In the genomic region with DNA sequence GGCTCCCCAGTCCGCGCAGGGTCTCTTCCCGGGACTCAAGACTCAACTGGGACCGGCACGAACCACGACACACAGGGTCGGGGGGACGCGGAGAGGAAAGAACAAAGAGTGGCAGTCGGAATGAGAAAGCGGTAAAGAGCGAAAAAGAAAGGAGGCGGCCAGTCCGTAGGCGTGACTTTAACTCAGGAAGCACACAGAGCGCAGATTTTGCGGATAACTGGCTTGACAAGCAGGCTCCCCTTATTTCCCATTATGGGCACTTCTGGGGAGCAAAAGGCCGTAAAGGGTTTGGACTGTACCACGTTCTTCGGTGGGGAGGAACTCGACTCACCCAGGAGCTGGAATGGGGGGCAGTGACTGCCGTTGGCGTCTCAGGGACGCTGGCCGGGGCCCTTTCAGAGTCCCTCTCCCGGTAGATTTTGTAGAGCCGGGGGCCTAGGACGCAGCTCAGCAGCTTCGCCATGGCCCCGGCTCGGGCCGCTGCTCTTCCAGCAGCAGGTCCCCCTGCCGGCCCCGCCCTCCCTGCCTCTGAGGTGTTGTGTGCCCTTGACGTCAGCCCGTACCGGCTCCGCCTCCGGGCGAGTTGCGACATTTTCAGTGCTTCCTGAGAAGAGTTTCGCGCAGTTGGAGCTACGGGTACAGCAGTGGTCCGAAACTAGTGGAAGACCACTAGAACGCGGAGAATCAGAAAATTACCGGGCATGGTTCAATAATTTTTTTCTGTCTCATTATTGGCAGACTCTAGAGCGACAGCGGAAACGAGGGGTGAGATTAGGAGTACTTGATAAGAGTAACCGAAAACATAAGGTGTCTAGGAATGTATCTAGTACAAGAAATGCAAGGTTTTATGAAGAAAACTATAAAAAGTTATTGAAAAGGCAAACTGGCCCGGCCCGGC, we compare ENCODE assay signal across 8 cellular contexts. TPM values are rescaled to one million over a fixed set of nuclear protein-coding genes. Genes with fewer than 3 reads are reported as not detected.
DNase-seq lines count a peak whose midpoint lies in the region; ATAC-seq and TF ChIP-seq lines count a peak whose summit lies in the region.

Gene ABHD16A, minus strand, starts transcription at position 506 of the 898 bp plus-strand sequence. Its CDS starts 43 bp downstream, at position 463.

- peak within 1 kb of the TSS; percentile 71 for H3K27ac ChIP-seq in PC-3 (ENCODE audit: low read length)
- H3K27ac ChIP-seq in epithelial cell of prostate = peak within 1 kb of the TSS; percentile 74

- H3K36me3 ChIP-seq in PC-3 (ENCODE audit: low read depth, low read length) (no peaks in the 10 kb centered on the region), mucosa of descending colon (ENCODE audit: low read depth) (no peaks in the 10 kb centered on the region)

- no peaks in the 10 kb centered on the region for H3K9me3 Mint-ChIP-seq in Calu3 (ENCODE audit: low read depth, unreplicated experiment)

- H3K27ac Mint-ChIP-seq in Calu3 (ENCODE audit: unreplicated experiment) = peak within 1 kb of the TSS; percentile 66

- H3K79me2 ChIP-seq in PC-3 (ENCODE audit: low read length) = peaks cover 25% of the 10 kb centered on the region

- intact Hi-C loops in Calu3 (cut with micrococcal nuclease; ENCODE audit: unreplicated experiment) (loop anchor here (5.0 kb wide), 1 partner anchor 34 kb away; the partner anchor contains the start of gene CLIC1), PC-3 (cut with micrococcal nuclease) (no loop called here), mucosa of descending colon (cut with DNase I, micrococcal nuclease) (no loop called here)

- peak; percentile 86 for ATAC-seq in GM21528 (IDR thresholded peaks at IDR 0.05; ENCODE audit: low FRiP score, unreplicated experiment)
- peak; percentile 94 for ATAC-seq in PC-3
- ATAC-seq in mucosa of descending colon = peak; percentile 98

- H4K20me1 ChIP-seq in PC-3 (ENCODE audit: low read length) = no peaks in the 10 kb centered on the region

- H3K4me1 ChIP-seq in PC-3 (ENCODE audit: insufficient read depth, low read length) (peaks cover 10% of the 10 kb centered on the region), mucosa of descending colon (ENCODE audit: low read depth) (peaks cover 20% of the 10 kb centered on the region)

- POLR2A ChIA-PET in PC-3 (lab: Charles Lee; ENCODE audit: unreplicated experiment) = interaction anchor here (0.6 to 0.7 kb wide), 2 partner anchors 19 to 124 kb away, joined by 6 to 8 read pairs; partner anchors contain the start of gene HSPA1B

- H3K4me3 Mint-ChIP-seq in Calu3 (ENCODE audit: low read depth, unreplicated experiment) = peak within 1 kb of the TSS; percentile 77

- peak; percentile 100 for DNase-seq in Calu3
- DNase-seq in PC-3 = peak; percentile 98
- DNase-seq in activated T-cell treated with anti-CD3 and anti-CD28 coated beads for 48 hours (ENCODE audit: low read depth) = peak; percentile 98
- DNase-seq in epithelial cell of prostate (ENCODE audit: low read depth, low spot score) = peak; percentile 83
- peak; percentile 98 to 100 (median 99) for DNase-seq in mucosa of descending colon
- peak; percentile 94 for DNase-seq in stimulated activated CD8-positive, alpha-beta memory T cell treated with anti-CD3 and anti-CD28 coated beads, Interleukin-4, amount 100 ng/mL, for 24 hours (ENCODE audit: low read depth)

- H3K4me3 ChIP-seq in PC-3 (ENCODE audit: low read length) (peak within 1 kb of the TSS; percentile 85), mucosa of descending colon (peak within 1 kb of the TSS; percentile 87)

- peak; percentile 1; the same call in 1 of the 2 replicates for TF ChIP-seq RAD21 in Ishikawa (IDR thresholded peaks at IDR 0.05; ENCODE audit: low read depth)

- peak within 1 kb of the TSS; percentile 86 for H3K9ac ChIP-seq in PC-3 (ENCODE audit: low read length)

- peak within 1 kb of the TSS; percentile 87 for H2AFZ ChIP-seq in PC-3 (ENCODE audit: low read length)

- CTCF ChIA-PET in Calu3 (lab: Charles Lee) = interaction anchor here (0.6 to 1.8 kb wide), 18 partner anchors 8 to 1536 kb away, joined by 3 to 14 read pairs (median 4); partner anchors contain the start of genes ATP6V1G2, CLIC1, DDAH2 and HSPA1A
- CTCF ChIA-PET in PC-3 (lab: Charles Lee) = no interaction called here

- H3K27me3 Mint-ChIP-seq in Calu3 (ENCODE audit: unreplicated experiment) = no peaks in the 10 kb centered on the region

- no peaks in the 10 kb centered on the region for H3K27me3 ChIP-seq in PC-3 (ENCODE audit: low read length)

- TF ChIP-seq CTCF in Calu3 (IDR thresholded peaks at IDR 0.05; ENCODE audit: unreplicated experiment) (peak; percentile 39), PC-3 (conservative IDR thresholded peaks at IDR 0.05; ENCODE audit: low read depth, low read length) (no peak), mucosa of descending colon (IDR thresholded peaks at IDR 0.05) (no peak)

- BruUV-seq in Calu3 (replicated peaks; lab: Mats Ljungman, UMichigan) (TSS peak; percentile 91), PC-3 (replicated peaks; lab: Mats Ljungman, UMichigan) (TSS peak; percentile 95)

- H3K9me3 ChIP-seq in PC-3 (ENCODE audit: low read length) = no peaks in the 10 kb centered on the region
- H3K9me3 ChIP-seq in mucosa of descending colon = no peaks in the 10 kb centered on the region

- H3K4me2 ChIP-seq in PC-3 (ENCODE audit: low read length) = peak within 1 kb of the TSS; percentile 95

- peaks cover 17% of the 10 kb centered on the region for H3K36me3 Mint-ChIP-seq in Calu3 (ENCODE audit: insufficient read depth, unreplicated experiment)

- H3F3A ChIP-seq in PC-3 (ENCODE audit: low read length, unreplicated experiment) = no peaks in the 10 kb centered on the region

- no peaks in the 10 kb centered on the region for H3K9me2 ChIP-seq in PC-3 (replicated peaks; ENCODE audit: low read length)

- no peak; the same call in 1 of the 2 replicates for TF ChIP-seq EP300 in Ishikawa (IDR thresholded peaks at IDR 0.05; ENCODE audit: borderline replicate concordance)

- peaks cover 7% of the 10 kb centered on the region for H3K4me1 Mint-ChIP-seq in Calu3 (ENCODE audit: low read depth, unreplicated experiment)

TF ChIP-seq in Ishikawa, 13 proteins besides CTCF, POLR2A, EP300 and RAD21:
- TF ChIP-seq EGR1 (IDR thresholded peaks at IDR 0.05) (no peak), ZBTB7A (IDR thresholded peaks at IDR 0.05; ENCODE audit: low read depth) (peak; percentile 34; the same call in 1 of the 2 replicates), YY1 (IDR thresholded peaks at IDR 0.05; ENCODE audit: low read depth) (peak; percentile 57), CREB1 (IDR thresholded peaks at IDR 0.05; ENCODE audit: low read depth) (peak; percentile 85), TAF1 (IDR thresholded peaks at IDR 0.05; ENCODE audit: low read depth) (peak; percentile 65), TEAD4 (IDR thresholded peaks at IDR 0.05) (peak; percentile 33; the same call in 1 of the 2 replicates), CEBPB (IDR thresholded peaks at IDR 0.05) (peak; percentile 99), TCF12 (IDR thresholded peaks at IDR 0.05; ENCODE audit: low read depth) (no peak)
- TF ChIP-seq, protein P1, sequence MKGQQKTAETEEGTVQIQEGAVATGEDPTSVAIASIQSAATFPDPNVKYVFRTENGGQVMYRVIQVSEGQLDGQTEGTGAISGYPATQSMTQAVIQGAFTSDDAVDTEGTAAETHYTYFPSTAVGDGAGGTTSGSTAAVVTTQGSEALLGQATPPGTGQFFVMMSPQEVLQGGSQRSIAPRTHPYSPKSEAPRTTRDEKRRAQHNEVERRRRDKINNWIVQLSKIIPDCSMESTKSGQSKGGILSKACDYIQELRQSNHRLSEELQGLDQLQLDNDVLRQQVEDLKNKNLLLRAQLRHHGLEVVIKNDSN (IDR thresholded peaks at IDR 0.05) = no peak
- TF ChIP-seq, protein P2, sequence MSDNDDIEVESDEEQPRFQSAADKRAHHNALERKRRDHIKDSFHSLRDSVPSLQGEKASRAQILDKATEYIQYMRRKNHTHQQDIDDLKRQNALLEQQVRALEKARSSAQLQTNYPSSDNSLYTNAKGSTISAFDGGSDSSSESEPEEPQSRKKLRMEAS (IDR thresholded peaks at IDR 0.05) = peak; percentile 43; the same call in 1 of the 2 replicates

RNA-seq across cellular contexts. Expression of gene ABHD16A, which starts in this region (rescaled TPM):
- total RNA-seq in Calu3 (2022) (89.9 and 99.1 TPM in 2 replicates), PC-3 (2014; rRNA removed) (52.0 and 54.0 TPM in 2 replicates), mucosa of descending colon (10 to 100 TPM; 55.3 to 69.4 (median 68.4) TPM)

Comparison
In these comparisons a context has a peak if more than half of its experiments do, and no peak if none do; other contexts are left out.
1. Peak in every context shown above with its lines: DNase-seq, ATAC-seq, H3K4me3 ChIP-seq and H3K27ac ChIP-seq.